ENCODE assay signal across 22 cellular contexts in the genomic region with DNA sequence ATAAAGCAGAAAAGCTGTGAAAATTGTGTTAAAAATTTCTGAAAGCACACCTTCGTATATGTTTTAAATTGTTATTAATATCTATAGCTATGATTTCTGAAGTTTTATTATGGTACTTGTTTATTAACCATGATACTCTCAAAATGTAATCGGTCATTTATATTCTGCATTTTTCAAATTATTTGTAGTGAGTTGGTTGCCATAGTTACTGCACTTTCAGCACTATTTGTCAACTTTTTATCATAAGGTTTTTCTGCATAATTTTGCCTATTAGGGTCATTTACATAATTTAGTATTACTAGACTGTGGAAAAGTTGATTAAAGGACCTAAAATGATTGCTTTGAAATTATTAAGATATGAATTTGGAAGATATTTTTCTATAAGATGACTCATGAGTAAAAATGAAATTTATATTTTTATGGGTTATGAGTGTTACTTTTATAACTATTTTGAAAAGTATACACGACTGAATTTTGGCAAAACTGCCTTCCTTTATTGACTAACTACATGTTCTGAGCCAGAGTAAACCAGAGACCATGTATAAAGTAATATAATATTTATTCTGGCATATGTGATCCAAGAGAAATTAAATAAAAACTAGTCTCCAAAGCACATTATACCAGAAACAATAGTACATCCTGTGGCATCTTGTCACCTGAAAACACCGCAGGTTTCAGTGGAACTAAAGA. TPM values are rescaled to one million over a fixed set of nuclear protein-coding genes. Genes with fewer than 3 reads are reported as not detected.
DNase-seq lines count a peak whose midpoint lies in the region; FAIRE-seq and TF ChIP-seq lines count a peak whose summit lies in the region.
"Had no signal": no experiment of that assay in that cellular context is flagged by ENCODE, and none has a peak within 500 bp of the region (broad histone marks: within the 10 kb centered on the region; RNA-seq: fewer than 3 reads in every experiment).

No MANE protein-coding gene starts in this region.

- BruUV-seq in Calu3 (replicated peaks; lab: Mats Ljungman, UMichigan): no TSS peak

- H3K36me3 ChIP-seq in ascending aorta: no peaks in the 10 kb centered on the region

- H3K27ac Mint-ChIP-seq in Calu3 (ENCODE audit: unreplicated experiment): peak overlapping the region; percentile 94
- H3K27ac Mint-ChIP-seq: B cell; CD4-positive, alpha-beta memory T cell had no signal

- H3K9me3 ChIP-seq in ascending aorta: no peaks in the 10 kb centered on the region
- H3K9me3 ChIP-seq: SK-N-SH had no signal

- H3K36me3 Mint-ChIP-seq in Calu3 (ENCODE audit: insufficient read depth, unreplicated experiment): peaks cover 25% of the 10 kb centered on the region
- H3K36me3 Mint-ChIP-seq: CD4-positive, alpha-beta memory T cell had no signal

- CTCF ChIA-PET in Calu3 (lab: Charles Lee): interaction anchor here (0.6 to 1.9 kb wide), 5 partner anchors 12 to 205 kb away, joined by 3 to 7 read pairs (median 4); partner anchors contain the start of gene AGR3

- peak; percentile 73 for FAIRE-seq in islet of Langerhans (lab: Jason Lieb, UNC)
- FAIRE-seq: D721Med, G401.6, HTR-8/SVneo had no signal

- intact Hi-C loops in Calu3 (cut with micrococcal nuclease; ENCODE audit: unreplicated experiment): no loop called here
- intact Hi-C loops in ascending aorta (cut with DNase I): no loop called here

- H3K4me3 ChIP-seq in ascending aorta: peak overlapping the region in 1 of 2 donors; percentile 27
- H3K4me3 ChIP-seq: GM23248, PC-9 had no signal

- peaks cover 80% of the 10 kb centered on the region for H3K4me1 Mint-ChIP-seq in Calu3 (ENCODE audit: low read depth, unreplicated experiment)
- H3K4me1 Mint-ChIP-seq: CD4-positive, alpha-beta memory T cell had no signal

- DNase-seq in Calu3: no peak
- DNase-seq in ascending aorta (ENCODE audit: low spot score in 2 of 2): no peak
- DNase-seq in stromal cell of bone marrow (ENCODE audit: low read depth): peak; percentile 43
- DNase-seq in NCI-H2029 treated with DMSO at 0.1 percent for 48 hours (lab: John Stamatoyannopoulos, UW): no peak
- DNase-seq in DMS53 treated with DMSO at 0.1 percent for 48 hours (lab: John Stamatoyannopoulos, UW; ENCODE audit: unreplicated experiment): no peak
- DNase-seq in SW480 (ENCODE audit: low spot score): no peak
- no peak for DNase-seq in COLO668 (lab: John Stamatoyannopoulos, UW; ENCODE audit: unreplicated experiment)
- DNase-seq: CD4-positive, alpha-beta memory T cell; DND-41; GM23248; NCI-H1417 treated with DMSO at 0.1 percent for 48 hours; NCI-H2029; NCI-H2171 treated with DMSO at 0.1 percent for 48 hours; NCI-H446 treated with DMSO at 0.1 percent for 48 hours; NCI-H748 treated with DMSO at 0.1 percent for 48 hours; SK-N-SH had no signal

- H3K27me3 Mint-ChIP-seq in Calu3 (ENCODE audit: unreplicated experiment): no peaks in the 10 kb centered on the region

- no peaks in the 10 kb centered on the region for H3K9me3 Mint-ChIP-seq in Calu3 (ENCODE audit: low read depth, unreplicated experiment)
- H3K9me3 Mint-ChIP-seq: CD4-positive, alpha-beta memory T cell had no signal

- no peak for TF ChIP-seq CTCF in Calu3 (IDR thresholded peaks at IDR 0.05; ENCODE audit: unreplicated experiment)
- TF ChIP-seq CTCF in ascending aorta (IDR thresholded peaks at IDR 0.05): no peak

- H3K4me1 ChIP-seq in ascending aorta: peaks cover 2 to 3% of the 10 kb centered on the region in 2 donors

- H3K4me3 Mint-ChIP-seq in Calu3 (ENCODE audit: low read depth, unreplicated experiment): no peak overlapping the region
- H3K4me3 Mint-ChIP-seq: B cell; CD4-positive, alpha-beta memory T cell had no signal

- H3K27ac ChIP-seq in ascending aorta: peak overlapping the region; percentile 35 to 59

- no peaks in the 10 kb centered on the region for H3K27me3 ChIP-seq in ascending aorta

RNA-seq across cellular contexts. Expression of gene AGR2, which starts 7.9 kb away (rescaled TPM):
- total RNA-seq in Calu3 (2022): 378 and 444 TPM in 2 replicates
- not detected for total RNA-seq in ascending aorta
- total RNA-seq: B cell; CD4-positive, alpha-beta memory T cell; GM23248 had no signal

RNA-seq across cellular contexts. Expression of gene TSPAN13, which starts 59.1 kb away (rescaled TPM):
- 148 and 155 TPM in 2 replicates for total RNA-seq in Calu3 (2022)
- 4.4 TPM for total RNA-seq in ascending aorta
- total RNA-seq: CD4-positive, alpha-beta memory T cell had no signal

Comparison
In these comparisons a context has a peak if more than half of its experiments do, and no peak if none do; other contexts are left out.
1. RNA of gene AGR2, which starts 7.9 kb away (total RNA-seq): 378 to 444 TPM in Calu3; not detected in ascending aorta (single experiment); every median in the first group is over 100 times any median in the second.
2. RNA of gene TSPAN13, which starts 59.1 kb away (total RNA-seq): 148 to 155 TPM in Calu3; 4.4 TPM in ascending aorta (single experiment); every median in the first group is over 10 times any median in the second.